1 cellular context compared by ENCODE assay signal in the genomic region with DNA sequence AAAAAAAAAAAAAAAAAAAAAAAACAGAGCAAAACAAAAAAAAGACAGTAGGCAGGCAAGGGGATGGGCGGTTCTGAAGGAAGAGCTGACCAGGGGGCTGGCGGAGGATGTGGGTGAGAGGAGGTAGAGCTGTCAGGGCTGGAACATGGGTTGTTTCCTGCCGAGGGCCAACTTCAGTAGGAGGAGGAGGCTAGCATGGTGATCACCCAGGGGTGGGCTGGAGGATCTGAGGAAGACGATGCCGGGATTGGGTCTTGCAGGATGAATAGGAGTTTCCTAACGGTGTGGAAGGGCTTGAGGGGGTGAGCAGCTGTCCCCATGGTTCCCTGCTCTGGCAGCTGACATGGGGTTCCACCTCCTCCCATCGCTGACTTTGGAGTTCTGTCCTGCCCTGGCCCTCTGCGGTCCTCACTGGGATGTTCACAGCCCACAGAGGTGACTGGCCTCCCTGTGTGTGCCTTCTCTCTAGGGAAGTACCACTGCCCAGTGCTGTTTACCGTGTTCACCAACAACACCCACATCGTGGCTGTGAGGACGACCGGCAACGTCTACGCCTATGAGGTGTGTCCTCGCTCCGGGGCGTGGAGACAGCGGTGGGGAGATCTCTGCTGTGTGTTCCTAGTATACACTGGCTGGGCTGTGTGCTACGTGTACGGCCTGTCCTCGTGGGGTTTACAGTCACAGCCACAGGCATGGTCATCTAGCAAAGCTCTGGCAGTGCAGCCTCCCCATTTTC.
TF ChIP-seq lines count a peak whose summit lies in the region.

No MANE protein-coding gene starts in this region.

TF ChIP-seq in H1, 55 proteins besides CTCF, POLR2A, EP300 and RAD21:
- TF ChIP-seq BCL11A (IDR thresholded peaks at IDR 0.05; ENCODE audit: low read depth in 2 of 2, low read length in 2 of 2) (no peak), TEAD4 (IDR thresholded peaks at IDR 0.05; ENCODE audit: low read depth, low read length) (no peak), ASH2L (IDR thresholded peaks at IDR 0.05; ENCODE audit: low read length) (no peak), SP2 (IDR thresholded peaks at IDR 0.05; ENCODE audit: low read length) (no peak)
TF ChIP-seq in H1: peak in this region for 0.
